Comparison of ENCODE assay signal across 29 cellular contexts in the genomic region with DNA sequence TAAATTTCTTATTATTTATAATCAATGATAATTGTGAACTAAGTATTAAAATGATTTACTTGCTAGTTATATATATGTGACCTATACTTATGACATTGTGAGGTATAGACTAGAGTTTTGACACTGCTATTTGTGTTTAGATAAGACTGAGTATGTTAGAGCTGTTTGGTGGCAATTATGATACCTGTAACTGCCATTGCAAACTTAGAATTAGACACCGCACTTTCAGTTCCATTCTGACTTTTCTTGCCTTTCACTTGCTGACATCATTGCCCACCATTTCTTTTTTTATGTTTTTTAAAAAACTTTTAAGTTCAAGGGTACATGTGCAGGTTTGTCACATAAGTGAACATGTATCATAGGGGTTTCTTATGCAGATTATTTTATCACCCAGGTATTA.
DNase-seq lines count a peak whose midpoint lies in the region; ATAC-seq and TF ChIP-seq lines count a peak whose summit lies in the region.
"Had no signal": no experiment of that assay in that cellular context is flagged by ENCODE, and none has a peak within 500 bp of the region (broad histone marks: within the 10 kb centered on the region; RNA-seq: fewer than 3 reads in every experiment).

No MANE protein-coding gene starts in this region.

- no peaks in the 10 kb centered on the region for H3K4me1 Mint-ChIP-seq in CD8-positive, alpha-beta memory T cell
- H3K4me1 Mint-ChIP-seq: brain, nephron progenitor cell had no signal

- CTCF ChIA-PET in GM10248 (lab: Yijun Ruan, JAX), result no interaction called here
- CTCF ChIA-PET in CD8-positive, alpha-beta memory T cell (lab: Charles Lee), result no interaction called here

- H3K36me3 Mint-ChIP-seq in CD8-positive, alpha-beta memory T cell, result no peaks in the 10 kb centered on the region
- H3K36me3 Mint-ChIP-seq: brain had no signal

- H3K36me3 ChIP-seq in CD8-positive, alpha-beta memory T cell (ENCODE audit: insufficient read depth, low read length), result no peaks in the 10 kb centered on the region
- H3K36me3 ChIP-seq: gastroesophageal sphincter, pancreas, tibial nerve, WERI-Rb-1 had no signal

- no peaks in the 10 kb centered on the region for H3K4me1 ChIP-seq in CD8-positive, alpha-beta memory T cell (ENCODE audit: insufficient read depth, low read length)
- H3K4me1 ChIP-seq: gastroesophageal sphincter, pancreas, tibial nerve had no signal

- DNase-seq in GM10248 (ENCODE audit: extremely low spot score) (peak; percentile 6), EL (no peak), putamen (ENCODE audit: low spot score) (no peak), DMS153 treated with DMSO at 0.1 percent for 48 hours (lab: John Stamatoyannopoulos, UW; ENCODE audit: unreplicated experiment) (no peak)
- no peak for DNase-seq in CD8-positive, alpha-beta memory T cell
- DNase-seq: activated CD4-positive, alpha-beta T cell treated with anti-CD3 and anti-CD28 coated beads, Interleukin-2, amount 50 U/mL, for 1 hour; activated naive CD4-positive, alpha-beta T cell; activated T-cell treated with anti-CD3 and anti-CD28 coated beads, Interleukin-2, amount 50 U/mL, for 4 hours; dorsolateral prefrontal cortex; GOT3; HFFc6; hippocampal formation; left colon; mammary epithelial cell; NCI-H1092; NCI-H1694 treated with DMSO at 0.1 percent for 48 hours; nephron progenitor cell; pancreas; small intestine; stimulated activated CD4-positive, alpha-beta T cell treated with anti-CD3 and anti-CD28 coated beads, Interleukin-2, amount 100 ng/mL, for 24 hours; WERI-Rb-1 had no signal

- TF ChIP-seq CTCF in GM10248 (IDR thresholded peaks at IDR 0.05; ENCODE audit: control extremely low read depth, extremely low read depth, low read depth, missing control alignments), result no peak

- no peak overlapping the region for H3K27ac ChIP-seq in CD8-positive, alpha-beta memory T cell (ENCODE audit: low read depth, low read length)
- H3K27ac ChIP-seq: 22Rv1, dorsolateral prefrontal cortex, gastroesophageal sphincter, pancreas, tibial nerve, WERI-Rb-1 had no signal

- no peak overlapping the region for H3K4me3 Mint-ChIP-seq in CD8-positive, alpha-beta memory T cell
- H3K4me3 Mint-ChIP-seq: activated T-cell treated with anti-CD3 and anti-CD28 coated beads, Interleukin-2, amount 50 U/mL, for 4 hours; brain; HFFc6; nephron progenitor cell; T-helper 2 cell treated with Interferon-gamma antibody and Interleukin-4, amounts not matched to agents 5 μg/mL and 100 μg/mL, for 36 hours had no signal

- no peak overlapping the region for H3K4me3 ChIP-seq in CD8-positive, alpha-beta memory T cell (ENCODE audit: low read length)
- H3K4me3 ChIP-seq: dorsolateral prefrontal cortex, gastroesophageal sphincter, pancreas, tibial nerve had no signal

- peak; percentile 79 for ATAC-seq in GM18870 (IDR thresholded peaks at IDR 0.05; ENCODE audit: unreplicated experiment)
- peak; percentile 78 for ATAC-seq in GM21619 (IDR thresholded peaks at IDR 0.05; ENCODE audit: unreplicated experiment)
- ATAC-seq in HG03432 (IDR thresholded peaks at IDR 0.05; ENCODE audit: unreplicated experiment), result peak; percentile 71
- ATAC-seq: activated T-cell treated with anti-CD3 and anti-CD28 coated beads, Interleukin-2, amount 50 U/mL, for 4 hours; gastroesophageal sphincter; left colon; pancreas had no signal

- H3K9me3 ChIP-seq in CD8-positive, alpha-beta memory T cell (ENCODE audit: low read length), result no peaks in the 10 kb centered on the region
- H3K9me3 ChIP-seq: gastroesophageal sphincter, pancreas, tibial nerve had no signal

- H3K27me3 ChIP-seq in CD8-positive, alpha-beta memory T cell (ENCODE audit: insufficient read depth, low read length, poor library complexity, severe bottlenecking), result no peaks in the 10 kb centered on the region
- H3K27me3 ChIP-seq: gastroesophageal sphincter, pancreas, tibial nerve had no signal

- no peak overlapping the region for H3K27ac Mint-ChIP-seq in CD8-positive, alpha-beta memory T cell
- H3K27ac Mint-ChIP-seq: brain; HFFc6; nephron progenitor cell; T-helper 2 cell treated with Interferon-gamma antibody and Interleukin-4, amounts not matched to agents 5 μg/mL and 100 μg/mL, for 36 hours had no signal

- peaks cover 3 to 37% (median 9%) of the 10 kb centered on the region in 5 donors for H3K9me3 Mint-ChIP-seq in CD8-positive, alpha-beta memory T cell
- H3K9me3 Mint-ChIP-seq: HFFc6; T-helper 2 cell treated with Interferon-gamma antibody and Interleukin-4, amounts not matched to agents 5 μg/mL and 100 μg/mL, for 36 hours had no signal

- POLR2A ChIA-PET in GM10248 (lab: Yijun Ruan, JAX), result no interaction called here
- POLR2A ChIA-PET in CD8-positive, alpha-beta memory T cell (lab: Charles Lee), result no interaction called here

- no peaks in the 10 kb centered on the region for H3K27me3 Mint-ChIP-seq in CD8-positive, alpha-beta memory T cell
